9 cellular contexts compared by ENCODE assay signal in the genomic region with DNA sequence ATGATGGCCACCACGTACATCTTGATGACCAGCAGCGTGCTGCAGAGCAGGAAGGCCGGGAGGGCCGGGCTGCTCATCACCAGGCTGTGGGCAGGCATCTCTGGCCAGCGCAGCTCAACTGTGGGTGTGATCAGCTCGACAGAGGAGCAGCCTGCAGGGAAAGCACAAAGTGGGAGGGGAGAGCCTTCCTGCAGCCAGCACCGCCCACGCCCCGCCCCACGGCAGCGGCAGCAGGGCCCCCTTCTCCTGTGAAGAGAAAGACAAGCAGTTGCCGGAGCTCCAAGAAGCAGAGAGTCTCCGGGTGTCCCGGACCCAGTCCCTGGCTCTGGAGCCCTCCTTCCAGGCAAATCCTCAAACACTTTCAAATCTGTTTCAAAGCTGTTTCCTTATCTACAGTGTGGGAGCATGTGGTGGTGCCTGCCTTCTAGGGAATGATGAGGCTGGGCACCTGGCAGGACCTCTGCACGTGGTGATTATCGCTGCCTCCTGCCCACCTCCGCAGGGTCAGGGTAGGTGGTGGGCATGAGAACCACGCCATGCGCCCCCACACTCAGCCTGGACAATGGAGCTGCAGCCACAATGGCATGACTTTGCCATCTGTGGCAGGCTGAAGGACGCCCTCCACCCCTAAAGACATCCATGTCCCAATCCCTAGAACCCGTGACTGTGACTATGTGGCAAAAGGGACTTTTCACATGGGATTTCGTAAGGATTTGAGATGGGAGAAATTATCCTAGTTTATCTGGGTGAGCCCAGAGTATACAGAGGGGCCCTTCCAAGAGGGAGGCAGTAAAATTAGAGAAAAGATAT. TPM values are rescaled to one million over a fixed set of nuclear protein-coding genes. Genes with fewer than 3 reads are reported as not detected.
DNase-seq lines count a peak whose midpoint lies in the region; ATAC-seq, FAIRE-seq and TF ChIP-seq lines count a peak whose summit lies in the region.
"Had no signal": no experiment of that assay in that cellular context is flagged by ENCODE, and none has a peak within 500 bp of the region (broad histone marks: within the 10 kb centered on the region; RNA-seq: fewer than 3 reads in every experiment).

A gene with protein sequence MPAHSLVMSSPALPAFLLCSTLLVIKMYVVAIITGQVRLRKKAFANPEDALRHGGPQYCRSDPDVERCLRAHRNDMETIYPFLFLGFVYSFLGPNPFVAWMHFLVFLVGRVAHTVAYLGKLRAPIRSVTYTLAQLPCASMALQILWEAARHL (minus strand): TSS at position 128 of the 810 bp plus-strand sequence. CDS start 30 bp downstream, at position 98.

- 26 to 89% methylated on average over 2 to 7 of the region's 22 CpGs for WGBS in gastroesophageal sphincter (ENCODE audit: low coverage in 1 of 2), 2 donors
- WGBS in pancreas, 2 donors: 15 to 18% methylated on average over 22 of the region's 22 CpGs
- 20% methylated on average over 21 of the region's 22 CpGs; no CpG with 5 or more reads in 1 of the 2 donors for WGBS in transverse colon (ENCODE audit: low coverage in 1 of 2), 2 donors

- H3K27me3 ChIP-seq in gastroesophageal sphincter (no peaks in the 10 kb centered on the region), pancreas (no peaks in the 10 kb centered on the region), transverse colon (peaks cover 3% of the 10 kb centered on the region)

- peak; percentile 91 for ATAC-seq in gastroesophageal sphincter
- ATAC-seq in pancreas: peak; percentile 80 to 95 (median 90)

- H3K36me3 ChIP-seq in gastroesophageal sphincter: no peaks in the 10 kb centered on the region
- H3K36me3 ChIP-seq in pancreas: no peaks in the 10 kb centered on the region
- H3K36me3 ChIP-seq in transverse colon: no peaks in the 10 kb centered on the region

- in situ Hi-C loops in transverse colon (cut with MboI; ENCODE audit: low pct_ligation_motif_present in 1 of 4, low pct_unique_long_range_greater_than_20kb in 1 of 4, low sequenced_read_pairs in 3 of 4): no loop called here

- H3K9me3 ChIP-seq in gastroesophageal sphincter (no peaks in the 10 kb centered on the region), pancreas (no peaks in the 10 kb centered on the region), transverse colon (no peaks in the 10 kb centered on the region)

- no peak for FAIRE-seq in pancreas (lab: Jason Lieb, UNC)
- FAIRE-seq: A204.1 had no signal

- H3K27ac ChIP-seq in gastroesophageal sphincter (peak within 1 kb of the TSS in 2 of 4 donors; percentile 9 to 26), pancreas (peak within 1 kb of the TSS in 1 of 4 donors; percentile 33), transverse colon (peak within 1 kb of the TSS; percentile 0 to 42 (median 25))

- intact Hi-C loops in pancreas (cut with DNase I): no loop called here
- intact Hi-C loops in transverse colon (cut with DNase I; ENCODE audit: low total_unique reads): no loop called here

- H3K4me1 ChIP-seq in gastroesophageal sphincter (peaks cover 0 to 20% (median 5%) of the 10 kb centered on the region in 3 donors), pancreas (peaks cover 0 to 9% (median 0%) of the 10 kb centered on the region in 3 donors), transverse colon (peaks cover 11 to 28% (median 15%) of the 10 kb centered on the region in 4 donors)

- TF ChIP-seq CTCF in gastroesophageal sphincter (IDR thresholded peaks at IDR 0.05) (no peak), pancreas (IDR thresholded peaks at IDR 0.05) (no peak), transverse colon (IDR thresholded peaks at IDR 0.05) (no peak)

- no peak for TF ChIP-seq POLR2A in gastroesophageal sphincter (IDR thresholded peaks at IDR 0.05)
- TF ChIP-seq POLR2A in transverse colon (IDR thresholded peaks at IDR 0.05): peak; percentile 41

- TF ChIP-seq EP300 in gastroesophageal sphincter (IDR thresholded peaks at IDR 0.05) (no peak), transverse colon (IDR thresholded peaks at IDR 0.05; ENCODE audit: low read depth) (no peak)

- DNase-seq in DMS153 treated with DMSO at 0.1 percent for 48 hours (lab: John Stamatoyannopoulos, UW; ENCODE audit: unreplicated experiment): peak; percentile 8
- no peak for DNase-seq in DMS153 (lab: John Stamatoyannopoulos, UW)
- peak; percentile 27 for DNase-seq in OCI-M1 (lab: John Stamatoyannopoulos, UW)
- DNase-seq in activated naive CD4-positive, alpha-beta T cell treated with Interleukin-2 at 50 U/mL for 16 hours: peak; percentile 46
- peak; percentile 42 to 81 (median 60) for DNase-seq in pancreas
- peak; percentile 71 for DNase-seq in transverse colon
- DNase-seq in SKM-1 treated with dmso at 0.1 percent for 144 hours (lab: John Stamatoyannopoulos, UW; ENCODE audit: unreplicated experiment): no peak

- H3K4me3 ChIP-seq in gastroesophageal sphincter (peak within 1 kb of the TSS; percentile 2 to 46), pancreas (peak within 1 kb of the TSS in 2 of 4 donors; percentile 7 to 9), transverse colon (peak within 1 kb of the TSS in 2 of 4 donors; percentile 19 to 35)

RNA-seq across cellular contexts. Expression of the gene that starts here (rescaled TPM):
- total RNA-seq in gastroesophageal sphincter (10 to 100 TPM in 1 of 4 donors, 1 to 10 TPM in 2, under 1 TPM in 1; 0.78 to 15.1 (median 6.1) TPM), pancreas (1 to 10 TPM in 3 of 6 donors, under 1 TPM in 3; 0.16 to 2.5 (median 0.77) TPM), transverse colon (10 to 100 TPM in 1 of 4 donors, 1 to 10 TPM in 1, under 1 TPM in 2; 0.75 to 11.0 (median 2.2) TPM)
- polyA plus RNA-seq in pancreas: 1 to 10 TPM in 1 of 2 donors, under 1 TPM in 1; 0.75 to 1.8 TPM

Comparison
In these comparisons a context has a peak if more than half of its experiments do, and no peak if none do; other contexts are left out.
1. DNase-seq: peak in DMS153 treated with DMSO at 0.1 percent for 48 hours (single experiment), OCI-M1 (single experiment), activated naive CD4-positive, alpha-beta T cell treated with Interleukin-2 at 50 U/mL for 16 hours (single experiment), pancreas (6 of 6) and transverse colon (single experiment); none in DMS153 (single experiment) and SKM-1 treated with dmso at 0.1 percent for 144 hours (single experiment).